ENCODE assay signal across 14 cellular contexts in genomic region chr4:91936301-91936700, GRCh38.
DNase-seq lines count a peak whose midpoint lies in the region; ATAC-seq and TF ChIP-seq lines count a peak whose summit lies in the region.
"Had no signal": no experiment of that assay in that cellular context is flagged by ENCODE, and none has a peak within 500 bp of the region (broad histone marks: within the 10 kb centered on the region; RNA-seq: fewer than 3 reads in every experiment).

No MANE protein-coding gene starts in this region.

- H3K79me1 ChIP-seq in trophoblast cell (ENCODE audit: low read length), result no peaks in the 10 kb centered on the region

- H3K27me3 ChIP-seq in trophoblast cell (ENCODE audit: insufficient read depth, low read length), result no peaks in the 10 kb centered on the region
- H3K27me3 ChIP-seq: foreskin keratinocyte, SJSA1, tibial nerve had no signal

- no peak for TF ChIP-seq CTCF in mucosa of descending colon (IDR thresholded peaks at IDR 0.05)

- H3K9me3 ChIP-seq in trophoblast cell (ENCODE audit: insufficient read depth, low read depth, low read length) (no peaks in the 10 kb centered on the region), mucosa of descending colon (no peaks in the 10 kb centered on the region)
- H3K9me3 ChIP-seq: tibial nerve had no signal

- no peaks in the 10 kb centered on the region for H3K79me2 ChIP-seq in trophoblast cell (ENCODE audit: control insufficient read depth, insufficient read depth, low read length, poor library complexity)

- H4K91ac ChIP-seq in trophoblast cell (ENCODE audit: low read depth, low read length), result no peak overlapping the region

- DNase-seq in GM04504 (ENCODE audit: low read depth) (peak; percentile 1), NCI-H128 (lab: John Stamatoyannopoulos, UW; ENCODE audit: unreplicated experiment) (peak; percentile 25), amniotic epithelial cell (ENCODE audit: low read depth) (peak; percentile 67), midbrain (lab: John Stamatoyannopoulos, UW) (peak; percentile 6), GM19240 (ENCODE audit: insufficient read length, low spot score) (no peak), trophoblast cell (no peak), mucosa of descending colon (no peak)
- DNase-seq: activated CD4-positive, alpha-beta memory T cell treated with anti-CD3 and anti-CD28 coated beads, Interleukin-2, amount 10 ng/mL, durations not matched to agents 7 days and 5 days; immature natural killer cell; MV-4-11 had no signal

- H3K4me3 ChIP-seq in trophoblast cell (ENCODE audit: low read depth, low read length) (no peak overlapping the region), mucosa of descending colon (no peak overlapping the region)
- H3K4me3 ChIP-seq: SJSA1, tibial nerve had no signal

- no peak overlapping the region for H4K8ac ChIP-seq in trophoblast cell (ENCODE audit: low read depth, low read length)

- H3K4ac ChIP-seq in trophoblast cell (ENCODE audit: low read depth, low read length), result no peak overlapping the region

- H3K36me3 ChIP-seq in trophoblast cell (ENCODE audit: control insufficient read depth in 1 of 2, insufficient read depth in 2 of 2, low read length in 2 of 2), result no peaks in the 10 kb centered on the region
- H3K36me3 ChIP-seq in mucosa of descending colon (ENCODE audit: low read depth), result no peaks in the 10 kb centered on the region
- H3K36me3 ChIP-seq: SJSA1, tibial nerve had no signal

- H2AFZ ChIP-seq in trophoblast cell (ENCODE audit: insufficient read depth, low read length, poor library complexity), result no peak overlapping the region

- H2BK12ac ChIP-seq in trophoblast cell (ENCODE audit: low read length), result no peak overlapping the region

- no peak for ATAC-seq in mucosa of descending colon
- ATAC-seq: foreskin keratinocyte had no signal

- H3K9ac ChIP-seq in trophoblast cell (ENCODE audit: low read length), result no peak overlapping the region

- no peak overlapping the region for H3K27ac ChIP-seq in trophoblast cell (ENCODE audit: low read depth, low read length)
- H3K27ac ChIP-seq: C4-2B, foreskin keratinocyte, SJSA1, tibial nerve had no signal

- no CpG with 5 or more reads among the region's 3 CpGs for WGBS in trophoblast cell (ENCODE audit: extremely low coverage, insufficient coverage, insufficient read length)

- H2BK5ac ChIP-seq in trophoblast cell (ENCODE audit: low read depth, low read length, poor library complexity), result no peak overlapping the region

- no peak overlapping the region for H3K18ac ChIP-seq in trophoblast cell (ENCODE audit: low read length)

- H3K4me2 ChIP-seq in trophoblast cell (ENCODE audit: low read length), result no peak overlapping the region

- no peaks in the 10 kb centered on the region for H3K4me1 ChIP-seq in trophoblast cell (ENCODE audit: control insufficient read depth in 1 of 2, insufficient read depth in 2 of 2, low read length in 2 of 2)
- H3K4me1 ChIP-seq in mucosa of descending colon (ENCODE audit: low read depth), result no peaks in the 10 kb centered on the region
- H3K4me1 ChIP-seq: foreskin keratinocyte, SJSA1, tibial nerve had no signal

- intact Hi-C loops in mucosa of descending colon (cut with DNase I, micrococcal nuclease), result no loop called here

- no peak overlapping the region for H2BK120ac ChIP-seq in trophoblast cell (ENCODE audit: insufficient read depth, low read length, poor library complexity)

- H4K12ac ChIP-seq in trophoblast cell (ENCODE audit: low read depth, low read length), result no peak overlapping the region

- H2AK5ac ChIP-seq in trophoblast cell (ENCODE audit: low read length), result no peak overlapping the region

- H3K23ac ChIP-seq in trophoblast cell (ENCODE audit: low read length), result no peak overlapping the region

- no peak overlapping the region for H3K14ac ChIP-seq in trophoblast cell (ENCODE audit: low read length)

Comparison
In these comparisons a context has a peak if more than half of its experiments do, and no peak if none do; other contexts are left out.
1. DNase-seq: peak in GM04504 (single experiment), NCI-H128 (single experiment), amniotic epithelial cell (single experiment) and midbrain (single experiment); none in GM19240 (single experiment), trophoblast cell (0 of 2) and mucosa of descending colon (0 of 3).